ENCODE assay signal across 25 cellular contexts in genomic region chr12:25257590-25258324, GRCh38.
"Had no signal": no experiment of that assay in that cellular context is flagged by ENCODE, and none has a peak within 500 bp of the region (broad histone marks: within the 10 kb centered on the region; RNA-seq: fewer than 3 reads in every experiment).

No MANE protein-coding gene starts in this region.

- H3K36me3 Mint-ChIP-seq: activated CD8-positive, alpha-beta memory T cell treated with anti-CD3 and anti-CD28 coated beads, Interleukin-2, amount 10 ng/mL, durations not matched to agents 7 days and 5 days; activated naive CD4-positive, alpha-beta T cell treated with anti-CD3 and anti-CD28 coated beads, Interleukin-2, amount 50 U/mL, for 24 hours; brain had no signal

- H3K9me3 ChIP-seq: neutrophil, ovary, psoas muscle had no signal

- H3K4me1 Mint-ChIP-seq: nephron had no signal

- ATAC-seq: activated CD8-positive, alpha-beta memory T cell treated with anti-CD3 and anti-CD28 coated beads, Interleukin-2, amount 10 ng/mL, durations not matched to agents 7 days and 5 days; activated CD8-positive, alpha-beta T cell treated with anti-CD3 and anti-CD28 coated beads for 36 hours; left ventricle myocardium superior; psoas muscle; right cardiac atrium; stimulated activated naive CD8-positive, alpha-beta T cell treated with anti-CD3 and anti-CD28 coated beads, Interleukin-15, Interleukin-2, amounts not matched to agents 100 U/mL and 50 U/mL, for 24 hours; T-helper 17 cell had no signal

- H3K9me3 Mint-ChIP-seq: activated CD4-positive, alpha-beta T cell treated with anti-CD3 and anti-CD28 coated beads, Interleukin-2, amount 10 ng/mL, durations not matched to agents 7 days and 5 days; activated CD8-positive, alpha-beta T cell treated with anti-CD3 and anti-CD28 coated beads for 36 hours; activated naive CD4-positive, alpha-beta T cell treated with anti-CD3 and anti-CD28 coated beads, Interleukin-2, amount 50 U/mL, for 24 hours; brain; dendritic cell treated with granulocyte-macrophage colony-stimulating factor and Interleukin-4, amounts not matched to agents 40 ng/mL and 50 ng/mL, for 4 days; nephron had no signal

- H3K4me1 ChIP-seq: psoas muscle had no signal

- H3K27ac Mint-ChIP-seq: activated CD4-positive, alpha-beta T cell treated with anti-CD3 and anti-CD28 coated beads, Interleukin-2, amount 10 ng/mL, durations not matched to agents 7 days and 5 days; activated CD8-positive, alpha-beta memory T cell treated with anti-CD3 and anti-CD28 coated beads, Interleukin-2, amount 10 ng/mL, durations not matched to agents 7 days and 5 days; activated CD8-positive, alpha-beta T cell treated with anti-CD3 and anti-CD28 coated beads for 36 hours; dendritic cell treated with granulocyte-macrophage colony-stimulating factor and Interleukin-4, amounts not matched to agents 40 ng/mL and 50 ng/mL, for 4 days; T-helper 17 cell had no signal

- DNase-seq: activated CD4-positive, alpha-beta T cell treated with anti-CD3 and anti-CD28 coated beads, Interleukin-2, amount 10 ng/mL, durations not matched to agents 7 days and 5 days; activated CD8-positive, alpha-beta memory T cell treated with anti-CD3 and anti-CD28 coated beads, Interleukin-2, amount 10 ng/mL, durations not matched to agents 7 days and 5 days; activated CD8-positive, alpha-beta T cell treated with anti-CD3 and anti-CD28 coated beads for 36 hours; activated gamma-delta T cell treated with Interleukin-2 at 50 U/mL for 16 hours; activated T-cell treated with anti-CD3 and anti-CD28 coated beads for 4 hours; aorta; effector CD4-positive, alpha-beta T cell; erythroblast; foreskin fibroblast; hippocampal formation; kidney; left ventricle myocardium superior; ovary; psoas muscle; right cardiac atrium; stimulated activated CD4-positive, alpha-beta T cell treated with anti-CD3 and anti-CD28 coated beads, Interleukin-12 subunit alpha, Interleukin-12 subunit beta, amount 100 ng/mL, for 4 hours; stimulated activated CD4-positive, alpha-beta T cell treated with anti-CD3 and anti-CD28 coated beads, Interleukin-4, amount 100 ng/mL, for 4 hours; stimulated activated naive CD8-positive, alpha-beta T cell treated with anti-CD3 and anti-CD28 coated beads, Interleukin-15, Interleukin-2, amounts not matched to agents 100 U/mL and 50 U/mL, for 24 hours; SW 1271; T-helper 17 cell had no signal

- H3K27me3 Mint-ChIP-seq: activated CD8-positive, alpha-beta T cell treated with anti-CD3 and anti-CD28 coated beads for 36 hours; activated naive CD4-positive, alpha-beta T cell treated with anti-CD3 and anti-CD28 coated beads, Interleukin-2, amount 50 U/mL, for 24 hours had no signal

- H3K27me3 ChIP-seq: neutrophil, ovary had no signal

- H3K4me3 ChIP-seq: ovary, psoas muscle had no signal

- H3K27ac ChIP-seq: neutrophil, ovary, psoas muscle had no signal

- H3K36me3 ChIP-seq: neutrophil, ovary had no signal

- H3K4me3 Mint-ChIP-seq: activated CD4-positive, alpha-beta T cell treated with anti-CD3 and anti-CD28 coated beads, Interleukin-2, amount 10 ng/mL, durations not matched to agents 7 days and 5 days; activated CD8-positive, alpha-beta memory T cell treated with anti-CD3 and anti-CD28 coated beads, Interleukin-2, amount 10 ng/mL, durations not matched to agents 7 days and 5 days; activated CD8-positive, alpha-beta T cell treated with anti-CD3 and anti-CD28 coated beads for 36 hours; activated naive CD4-positive, alpha-beta T cell treated with anti-CD3 and anti-CD28 coated beads, Interleukin-2, amount 50 U/mL, for 24 hours; brain; dendritic cell treated with granulocyte-macrophage colony-stimulating factor and Interleukin-4, amounts not matched to agents 40 ng/mL and 50 ng/mL, for 4 days; nephron; T-helper 17 cell had no signal
